In the genomic region with DNA sequence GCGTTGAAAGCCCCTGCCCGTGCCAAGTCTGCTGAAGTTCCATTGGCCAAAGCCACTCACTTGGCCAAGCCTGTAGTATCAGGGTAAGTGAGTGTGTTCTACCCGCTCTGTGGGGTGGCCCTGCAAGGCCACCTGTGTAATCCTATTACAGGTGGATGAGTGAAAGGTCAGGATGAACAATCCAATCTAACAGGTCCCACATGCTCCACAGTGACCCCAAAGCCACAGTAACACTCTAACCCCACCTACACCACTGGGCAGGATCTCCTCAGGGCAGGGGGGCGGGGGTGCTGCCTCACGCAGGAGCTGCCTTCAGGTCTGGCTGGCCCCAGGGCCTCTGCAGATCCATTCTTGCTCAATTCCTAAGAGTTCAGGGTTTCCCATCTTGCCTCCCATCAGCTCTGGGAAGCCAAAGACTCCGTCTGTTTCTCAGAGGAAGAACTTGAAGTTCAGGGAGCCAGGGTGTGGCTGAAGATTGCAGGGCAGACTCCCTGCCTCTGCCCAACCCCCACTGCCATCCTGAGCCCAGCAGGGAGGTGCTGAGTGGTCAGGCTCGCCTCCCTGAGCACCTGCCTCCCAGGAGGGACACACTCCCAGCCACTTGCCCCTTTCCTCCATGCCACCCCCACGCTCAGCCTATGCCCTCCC, we compare ENCODE assay signal across 26 cellular contexts. TPM values are rescaled to one million over a fixed set of nuclear protein-coding genes. Genes with fewer than 3 reads are reported as not detected.
DNase-seq lines count a peak whose midpoint lies in the region; ATAC-seq, FAIRE-seq and TF ChIP-seq lines count a peak whose summit lies in the region.
"Had no signal": no experiment of that assay in that cellular context is flagged by ENCODE, and none has a peak within 500 bp of the region (broad histone marks: within the 10 kb centered on the region; RNA-seq: fewer than 3 reads in every experiment).

No MANE protein-coding gene starts in this region.

- TF ChIP-seq RAD21 in IMR-90 (IDR thresholded peaks at IDR 0.05; ENCODE audit: low read length) (no peak), HepG2 (CRISPR knock-in tag; IDR thresholded peaks at IDR 0.05) (no peak)

- H2AK5ac ChIP-seq in IMR-90 (ENCODE audit: low read depth, low read length): no peak overlapping the region

- ATAC-seq in IMR-90 (ENCODE audit: low read depth) (no peak), HepG2 (peak; percentile 25)
- no peak for ATAC-seq in stimulated activated naive CD8-positive, alpha-beta T cell treated with anti-CD3 and anti-CD28 coated beads, Interleukin-15, Interleukin-2, amounts not matched to agents 100 U/mL and 50 U/mL, for 24 hours
- no peak for ATAC-seq in stimulated activated memory B cell treated with anti-CD40 and anti-IgM and Interleukin-4, amounts not matched to agents 10 μg/mL and 1 μg/mL and 100 μg/mL, for 72 hours
- ATAC-seq: naive thymus-derived CD8-positive, alpha-beta T cell; T-helper 17 cell had no signal

- no peaks in the 10 kb centered on the region for H3K9me3 Mint-ChIP-seq in stimulated activated memory B cell treated with anti-CD40 and anti-IgM and Interleukin-4, amounts not matched to agents 10 μg/mL and 1 μg/mL and 100 μg/mL, for 72 hours
- H3K9me3 Mint-ChIP-seq: naive thymus-derived CD8-positive, alpha-beta T cell had no signal

- no peak overlapping the region for H3K18ac ChIP-seq in IMR-90 (ENCODE audit: low read depth, low read length)

- H3K9me3 ChIP-seq in IMR-90 (ENCODE audit: control insufficient read depth, insufficient read depth, low read length) (peaks cover 1% of the 10 kb centered on the region; the same call in 1 of the 2 replicates), HepG2 (ENCODE audit: low read length) (no peaks in the 10 kb centered on the region), transverse colon (no peaks in the 10 kb centered on the region)
- H3K9me3 ChIP-seq: adrenal gland, ovary, SJSA1, thyroid gland had no signal

- DNase-seq in IMR-90: no peak
- no peak for DNase-seq in HepG2 (ENCODE audit: low spot score)
- peak; percentile 83 for DNase-seq in transverse colon
- no peak for DNase-seq in stimulated activated naive CD8-positive, alpha-beta T cell treated with anti-CD3 and anti-CD28 coated beads, Interleukin-15, Interleukin-2, amounts not matched to agents 100 U/mL and 50 U/mL, for 24 hours
- no peak for DNase-seq in activated CD4-positive, alpha-beta T cell treated with anti-CD3 and anti-CD28 coated beads for 4 hours
- DNase-seq: activated CD4-positive, alpha-beta T cell treated with anti-CD3 and anti-CD28 coated beads, Interleukin-2, amount 50 U/mL, for 48 hours; activated gamma-delta T cell treated with Interleukin-2 at 50 U/mL for 16 hours; adrenal gland; dermis blood vessel endothelial cell; DND-41; foreskin melanocyte; HCEC 1CT; kidney; mesendoderm; naive thymus-derived CD8-positive, alpha-beta T cell; NCI-H1105 treated with DMSO at 0.1 percent for 48 hours; ovary; stimulated activated CD4-positive, alpha-beta T cell treated with anti-CD3 and anti-CD28 coated beads, Interleukin-1b, Interleukin-23, amount 100 ng/mL, for 48 hours; stimulated activated naive CD4-positive, alpha-beta T cell; T-helper 17 cell; thyroid gland had no signal

- no peaks in the 10 kb centered on the region for H3K79me1 ChIP-seq in IMR-90 (ENCODE audit: low read depth in 1 of 2, low read length in 2 of 2)

- H3K27ac ChIP-seq in IMR-90 (ENCODE audit: insufficient read depth, low read length): no peak overlapping the region
- peak overlapping the region; percentile 51 for H3K27ac ChIP-seq in VCaP
- no peak overlapping the region for H3K27ac ChIP-seq in HepG2 (ENCODE audit: extremely low read length, insufficient read depth, low read length)
- peak overlapping the region in 3 of 4 donors; percentile 26 to 55 (median 39) for H3K27ac ChIP-seq in transverse colon
- H3K27ac ChIP-seq: adrenal gland, ovary, SJSA1, thyroid gland had no signal

- H3K9me1 ChIP-seq in IMR-90 (ENCODE audit: insufficient read depth, low read length): no peaks in the 10 kb centered on the region

- POLR2A ChIA-PET in IMR-90 (lab: Charles Lee; ENCODE audit: unreplicated experiment) (no interaction called here), HepG2 (lab: Yijun Ruan, JAX) (interaction anchor here (2.2 kb wide), 1 partner anchor 156 kb away, joined by 4 read pairs; the partner anchor contains the start of gene ZNF503)

- no peak overlapping the region for H4K5ac ChIP-seq in IMR-90 (ENCODE audit: low read depth, low read length)

- H3K36me3 ChIP-seq in IMR-90 (ENCODE audit: control insufficient read depth, insufficient read depth, low read length): no peaks in the 10 kb centered on the region
- H3K36me3 ChIP-seq in HepG2 (replicated peaks in 1 of 2; ENCODE audit: control insufficient read depth in 1 of 2, insufficient read depth in 2 of 2, low read length in 2 of 2): no peaks in the 10 kb centered on the region
- no peaks in the 10 kb centered on the region for H3K36me3 ChIP-seq in transverse colon
- H3K36me3 ChIP-seq: adrenal gland, ovary, SJSA1, thyroid gland had no signal

- H4K20me1 ChIP-seq in IMR-90 (ENCODE audit: insufficient read depth, low read length) (no peaks in the 10 kb centered on the region), HepG2 (ENCODE audit: insufficient read depth, low read length) (no peaks in the 10 kb centered on the region)

- intact Hi-C loops in IMR-90 (cut with micrococcal nuclease) (no loop called here), HepG2 (cut with micrococcal nuclease; ENCODE audit: unreplicated experiment) (no loop called here), transverse colon (cut with DNase I; ENCODE audit: low total_unique reads) (no loop called here)

- no peak for FAIRE-seq in HepG2 (lab: Jason Lieb, UNC)
- FAIRE-seq: endothelial cell of umbilical vein, HTR-8/SVneo, kidney had no signal

- no peak overlapping the region for H2BK15ac ChIP-seq in IMR-90 (ENCODE audit: low read depth, low read length)

- TF ChIP-seq EP300 in HepG2 (IDR thresholded peaks at IDR 0.05; ENCODE audit: low read depth in 2 of 2, low read length in 2 of 2) (no peak), HepG2 (CRISPR knock-in tag; IDR thresholded peaks at IDR 0.05; ENCODE audit: borderline replicate concordance) (no peak), transverse colon (IDR thresholded peaks at IDR 0.05; ENCODE audit: low read depth) (no peak)

- no peak overlapping the region for H3K27ac Mint-ChIP-seq in stimulated activated memory B cell treated with anti-CD40 and anti-IgM and Interleukin-4, amounts not matched to agents 10 μg/mL and 1 μg/mL and 100 μg/mL, for 72 hours
- H3K27ac Mint-ChIP-seq: T-helper 17 cell had no signal

- H3K56ac ChIP-seq in IMR-90 (ENCODE audit: extremely low read depth, insufficient read depth, low read length): no peak overlapping the region

- BruUV-seq in IMR-90 (replicated peaks; lab: Mats Ljungman, UMichigan) (no TSS peak), HepG2 (replicated peaks; lab: Mats Ljungman, UMichigan) (no TSS peak)

- H3K23ac ChIP-seq in IMR-90 (ENCODE audit: low read depth, low read length): no peak overlapping the region

- H3K36me3 Mint-ChIP-seq in stimulated activated memory B cell treated with anti-CD40 and anti-IgM and Interleukin-4, amounts not matched to agents 10 μg/mL and 1 μg/mL and 100 μg/mL, for 72 hours: no peaks in the 10 kb centered on the region
- H3K36me3 Mint-ChIP-seq: naive thymus-derived CD8-positive, alpha-beta T cell had no signal

- H3K4me2 ChIP-seq in IMR-90 (ENCODE audit: low read depth, low read length) (no peak overlapping the region), HepG2 (ENCODE audit: low read depth, low read length) (peak overlapping the region; percentile 52)

- TF ChIP-seq CTCF in IMR-90 (conservative IDR thresholded peaks at IDR 0.05; ENCODE audit: low read depth, low read length): no peak
- TF ChIP-seq CTCF in VCaP (conservative IDR thresholded peaks at IDR 0.05): no peak
- TF ChIP-seq CTCF in HepG2 (CRISPR knock-in tag; IDR thresholded peaks at IDR 0.05): no peak
- TF ChIP-seq CTCF in transverse colon (IDR thresholded peaks at IDR 0.05): no peak

- H3K4me3 ChIP-seq in IMR-90 (ENCODE audit: insufficient read depth, low read depth, low read length) (no peak overlapping the region), HepG2 (replicated peaks in 1 of 3; ENCODE audit: insufficient read depth in 1 of 3, low read depth in 2 of 3, low read length in 3 of 3) (peak overlapping the region in 1 of 3 experiments; percentile 44; a peak in 1 of 6 replicates), transverse colon (no peak overlapping the region)
- H3K4me3 ChIP-seq: adrenal gland, ovary, SJSA1, thyroid gland had no signal

- H3K4ac ChIP-seq in IMR-90 (ENCODE audit: low read depth, low read length): no peak overlapping the region

- H3K14ac ChIP-seq in IMR-90 (replicated peaks; ENCODE audit: low read depth, low read length): no peak overlapping the region

- peaks cover 19% of the 10 kb centered on the region for H3K27me3 Mint-ChIP-seq in stimulated activated memory B cell treated with anti-CD40 and anti-IgM and Interleukin-4, amounts not matched to agents 10 μg/mL and 1 μg/mL and 100 μg/mL, for 72 hours

- in situ Hi-C loops in IMR-90 (cut with MboI; ENCODE audit: low sequenced_read_pairs): no loop called here
- in situ Hi-C loops in HepG2 (cut with HindIII; ENCODE audit: extremely low pct_ligation_motif_present, low pct_unique_long_range_greater_than_20kb): no loop called here
- in situ Hi-C loops in transverse colon (cut with MboI; ENCODE audit: low pct_ligation_motif_present in 1 of 4, low pct_unique_long_range_greater_than_20kb in 1 of 4, low sequenced_read_pairs in 3 of 4): loop anchor here in 3 of 4 donors (25.0 kb wide), 2 partner anchors 133 to 983 kb away; partner anchors contain the start of gene SAMD8 (in 1 of the 3)

- H3K9ac ChIP-seq in IMR-90 (ENCODE audit: low read depth, low read length) (no peak overlapping the region), HepG2 (ENCODE audit: insufficient read depth, low read depth, low read length) (no peak overlapping the region)

- H2BK120ac ChIP-seq in IMR-90 (ENCODE audit: low read depth, low read length): no peak overlapping the region

- H2BK5ac ChIP-seq in IMR-90 (ENCODE audit: low read depth, low read length, poor library complexity, severe bottlenecking): no peak overlapping the region

- no CpG with 5 or more reads among the region's 8 CpGs for WGBS in IMR-90 (ENCODE audit: extremely low coverage in 2 of 2, insufficient read length in 1 of 2), 2 experiments
- WGBS in HepG2 (ENCODE audit: low lambda C conversion rate): 16% methylated on average over 3 of the region's 8 CpGs
- 73% methylated on average over 8 of the region's 8 CpGs; no CpG with 5 or more reads in 1 of the 2 donors for WGBS in transverse colon (ENCODE audit: low coverage in 1 of 2), 2 donors

- no peak overlapping the region for H2AFZ ChIP-seq in IMR-90 (replicated peaks; ENCODE audit: low read length, poor library complexity)
- H2AFZ ChIP-seq in HepG2 (ENCODE audit: low read length): no peak overlapping the region

- no peaks in the 10 kb centered on the region for H3K27me3 ChIP-seq in IMR-90 (ENCODE audit: control insufficient read depth, insufficient read depth, low read length)
- no peaks in the 10 kb centered on the region for H3K27me3 ChIP-seq in HepG2 (ENCODE audit: control insufficient read depth in 1 of 2, insufficient read depth in 2 of 2, low read length in 2 of 2)
- H3K27me3 ChIP-seq in transverse colon: no peaks in the 10 kb centered on the region
- H3K27me3 ChIP-seq: adrenal gland, ovary, SJSA1, thyroid gland had no signal

- no peak overlapping the region for H4K91ac ChIP-seq in IMR-90 (ENCODE audit: insufficient read depth, low read depth, low read length)

- H2AK9ac ChIP-seq in IMR-90 (replicated peaks; ENCODE audit: low read depth, low read length, poor library complexity): peak overlapping the region; percentile 80

- TF ChIP-seq POLR2A in IMR-90 (IDR thresholded peaks at IDR 0.05; ENCODE audit: low read depth, low read length) (no peak), HepG2 (IDR thresholded peaks at IDR 0.05; ENCODE audit: insufficient read depth in 1 of 2, low read depth in 2 of 2, low read length in 2 of 2) (no peak), transverse colon (IDR thresholded peaks at IDR 0.05) (no peak)

- H2BK20ac ChIP-seq in IMR-90 (ENCODE audit: low read depth, low read length): no peak overlapping the region

- no peaks in the 10 kb centered on the region for H3K4me1 Mint-ChIP-seq in stimulated activated memory B cell treated with anti-CD40 and anti-IgM and Interleukin-4, amounts not matched to agents 10 μg/mL and 1 μg/mL and 100 μg/mL, for 72 hours
- H3K4me1 Mint-ChIP-seq: T-helper 17 cell had no signal

- no peaks in the 10 kb centered on the region for H3K79me2 ChIP-seq in HepG2 (ENCODE audit: insufficient read depth, low read length)

- dilution Hi-C loops in IMR-90 (cut with HindIII; ENCODE audit: low sequenced_read_pairs, unreplicated experiment): no loop called here

- H3K4me3 Mint-ChIP-seq in stimulated activated memory B cell treated with anti-CD40 and anti-IgM and Interleukin-4, amounts not matched to agents 10 μg/mL and 1 μg/mL and 100 μg/mL, for 72 hours: no peak overlapping the region
- H3K4me3 Mint-ChIP-seq: naive thymus-derived CD8-positive, alpha-beta T cell; T-helper 17 cell had no signal

- CTCF ChIA-PET in IMR-90 (lab: Yijun Ruan, JAX): no interaction called here
- CTCF ChIA-PET in HepG2 (lab: Yijun Ruan, JAX; ENCODE audit: low intra/inter-chr PET ratio, low total read pairs): no interaction called here

- H3K4me1 ChIP-seq in IMR-90 (ENCODE audit: control insufficient read depth, insufficient read depth, low read length): no peaks in the 10 kb centered on the region; the same call in 1 of the 2 replicates
- peaks cover 36% of the 10 kb centered on the region for H3K4me1 ChIP-seq in HepG2 (ENCODE audit: insufficient read depth, low read length)
- H3K4me1 ChIP-seq in transverse colon: peaks cover 12 to 27% (median 22%) of the 10 kb centered on the region in 4 donors
- H3K4me1 ChIP-seq: adrenal gland, SJSA1, thyroid gland had no signal

- no peak overlapping the region for H4K8ac ChIP-seq in IMR-90 (ENCODE audit: low read depth in 2 of 2, low read length in 2 of 2)

RNA-seq across cellular contexts. Expression of gene COMTD1, which starts 9.7 kb away (rescaled TPM):
- total RNA-seq in IMR-90 (2012; rRNA removed) (1.4 and 1.6 TPM in 2 replicates), HepG2 (2016; rRNA removed; fragmentation: Illumina TruSeq; extraction: Trizol) (9.8 and 18.4 TPM in 2 replicates), transverse colon (100 to 1,000 TPM in 3 of 4 donors, 10 to 100 TPM in 1; 90.7 to 761 (median 173) TPM)
- polyA plus RNA-seq in IMR-90 (2012; rRNA removed) (6.4 and 9.5 TPM in 2 replicates), HepG2 (2011; rRNA removed) (11.8 and 12.6 TPM in 2 replicates)
- 10.7 and 12.1 TPM in 2 replicates for polyA plus RNA-seq in IMR-90 (2012; cell fraction: cytosol; rRNA removed)
- polyA plus RNA-seq in IMR-90 (2012; cell fraction: nucleus; rRNA removed; ENCODE audit: low replicate concordance): 22.0 and 64.6 TPM in 2 replicates
- total RNA-seq in HepG2 (2016; cell fraction: cytosol; rRNA removed; fragmentation: Illumina TruSeq; extraction: Trizol; ENCODE audit: low read depth): 12.2 and 16.1 TPM in 2 replicates
- 10.6 and 19.5 TPM in 2 replicates for total RNA-seq in HepG2 (2016; cell fraction: insoluble cytoplasmic fraction; rRNA removed; fragmentation: Illumina TruSeq; extraction: Trizol)
- total RNA-seq in HepG2 (2016; cell fraction: membrane; rRNA removed; fragmentation: Illumina TruSeq; extraction: Trizol): 12.0 and 14.7 TPM in 2 replicates
- total RNA-seq in HepG2 (2016; cell fraction: nucleus; rRNA removed; fragmentation: Illumina TruSeq; extraction: Trizol): 14.6 and 16.0 TPM in 2 replicates
- 6.8 and 16.3 TPM in 2 replicates for polyA plus RNA-seq in HepG2 (2011; cell fraction: cytosol; rRNA removed)
- 56.9 and 70.5 TPM in 2 replicates for polyA plus RNA-seq in HepG2 (2011; cell fraction: nucleus; rRNA removed)
- 8.1 and 13.6 TPM in 2 replicates for polyA plus RNA-seq in HepG2 (2012)
- polyA plus RNA-seq in HepG2 (2016; cell fraction: cytosol; fragmentation: Illumina TruSeq; extraction: Trizol; ENCODE audit: low read depth): 10.0 and 12.3 TPM in 2 replicates
- 8.1 and 10.1 TPM in 2 replicates for polyA plus RNA-seq in HepG2 (2016; cell fraction: insoluble cytoplasmic fraction; fragmentation: Illumina TruSeq; extraction: Trizol; ENCODE audit: low read depth)
- 9.1 and 10.0 TPM in 2 replicates for polyA plus RNA-seq in HepG2 (2016; cell fraction: membrane; fragmentation: Illumina TruSeq; extraction: Trizol; ENCODE audit: low read depth)
- polyA plus RNA-seq in HepG2 (2016; cell fraction: nucleus; fragmentation: Illumina TruSeq; extraction: Trizol; ENCODE audit: insufficient read depth, low read depth): 30.4 and 30.9 TPM in 2 replicates
- polyA minus RNA-seq in HepG2 (2011; rRNA and poly(A)+ RNA removed; ENCODE audit: low replicate concordance): 5.5 and 7.7 TPM in 2 replicates
- polyA minus RNA-seq in HepG2 (2011; cell fraction: cytosol; rRNA and poly(A)+ RNA removed): 3.2 and 9.5 TPM in 2 replicates
- polyA minus RNA-seq in HepG2 (2011; cell fraction: nucleus; rRNA and poly(A)+ RNA removed): 3.4 and 4.1 TPM in 2 replicates

RNA-seq across cellular contexts. Expression of gene VDAC2, which starts 34.9 kb away (rescaled TPM):
- total RNA-seq in IMR-90 (2012; rRNA removed): 122 and 169 TPM in 2 replicates
- polyA plus RNA-seq in IMR-90 (2012; rRNA removed): 123 and 139 TPM in 2 replicates
- polyA plus RNA-seq in IMR-90 (2012; cell fraction: cytosol; rRNA removed): 52.8 and 54.1 TPM in 2 replicates
- 31.2 and 88.4 TPM in 2 replicates for polyA plus RNA-seq in IMR-90 (2012; cell fraction: nucleus; rRNA removed; ENCODE audit: low replicate concordance)
- total RNA-seq in HepG2 (2016; rRNA removed; fragmentation: Illumina TruSeq; extraction: Trizol): 222 and 289 TPM in 2 replicates
- 104 and 114 TPM in 2 replicates for total RNA-seq in HepG2 (2016; cell fraction: cytosol; rRNA removed; fragmentation: Illumina TruSeq; extraction: Trizol; ENCODE audit: low read depth)
- 211 and 292 TPM in 2 replicates for total RNA-seq in HepG2 (2016; cell fraction: insoluble cytoplasmic fraction; rRNA removed; fragmentation: Illumina TruSeq; extraction: Trizol)
- 204 and 207 TPM in 2 replicates for total RNA-seq in HepG2 (2016; cell fraction: membrane; rRNA removed; fragmentation: Illumina TruSeq; extraction: Trizol)
- total RNA-seq in HepG2 (2016; cell fraction: nucleus; rRNA removed; fragmentation: Illumina TruSeq; extraction: Trizol): 115 and 129 TPM in 2 replicates
- 51.4 and 67.9 TPM in 2 replicates for polyA plus RNA-seq in HepG2 (2011; rRNA removed)
- polyA plus RNA-seq in HepG2 (2011; cell fraction: cytosol; rRNA removed): 57.5 and 78.7 TPM in 2 replicates
- polyA plus RNA-seq in HepG2 (2011; cell fraction: nucleus; rRNA removed): 39.7 and 47.6 TPM in 2 replicates
- 254 and 278 TPM in 2 replicates for polyA plus RNA-seq in HepG2 (2012)
- polyA plus RNA-seq in HepG2 (2016; cell fraction: cytosol; fragmentation: Illumina TruSeq; extraction: Trizol; ENCODE audit: low read depth): 130 and 148 TPM in 2 replicates
- polyA plus RNA-seq in HepG2 (2016; cell fraction: insoluble cytoplasmic fraction; fragmentation: Illumina TruSeq; extraction: Trizol; ENCODE audit: low read depth): 312 and 323 TPM in 2 replicates
- polyA plus RNA-seq in HepG2 (2016; cell fraction: membrane; fragmentation: Illumina TruSeq; extraction: Trizol; ENCODE audit: low read depth): 182 and 196 TPM in 2 replicates
- polyA plus RNA-seq in HepG2 (2016; cell fraction: nucleus; fragmentation: Illumina TruSeq; extraction: Trizol; ENCODE audit: insufficient read depth, low read depth): 145 and 163 TPM in 2 replicates
- 45.3 and 49.0 TPM in 2 replicates for polyA minus RNA-seq in HepG2 (2011; rRNA and poly(A)+ RNA removed; ENCODE audit: low replicate concordance)
- polyA minus RNA-seq in HepG2 (2011; cell fraction: cytosol; rRNA and poly(A)+ RNA removed): 83.7 and 98.7 TPM in 2 replicates
- polyA minus RNA-seq in HepG2 (2011; cell fraction: nucleus; rRNA and poly(A)+ RNA removed): 59.0 and 61.9 TPM in 2 replicates
- total RNA-seq in transverse colon: 100 to 1,000 TPM in 3 of 4 donors, 10 to 100 TPM in 1; 52.1 to 234 (median 149) TPM

Comparison
In these comparisons a context has a peak if more than half of its experiments do, and no peak if none do; other contexts are left out.
1. H3K27ac ChIP-seq: peak in VCaP (single experiment) and transverse colon (3 of 4); none in IMR-90 (single experiment) and HepG2 (single experiment).
2. in situ Hi-C loops: an anchor here in transverse colon (25.0 kb wide); none called in IMR-90 and HepG2.